Comparison of ENCODE assay signal across 27 cellular contexts in genomic region chrX:86061407-86061806, GRCh38.
"Had no signal": no experiment of that assay in that cellular context is flagged by ENCODE, and none has a peak within 500 bp of the region (broad histone marks: within the 10 kb centered on the region; RNA-seq: fewer than 3 reads in every experiment).

No MANE protein-coding gene starts in this region.

- FAIRE-seq: urothelium cell line had no signal

- H3K9me3 ChIP-seq: stomach, suprapubic skin, testis, thoracic aorta, thyroid gland, tibial artery, tibial nerve, transverse colon, upper lobe of left lung, upper lobe of right lung, uterus, vagina had no signal

- ATAC-seq: stimulated activated effector memory CD8-positive, alpha-beta T cell treated with anti-CD3 and anti-CD28 coated beads, Interleukin-12 subunit alpha, Interleukin-12 subunit beta, amount 100 ng/mL, for 72 hours; stimulated activated memory B cell treated with anti-CD40 and anti-IgM and Interleukin-4, amounts not matched to agents 10 μg/mL and 1 μg/mL and 100 μg/mL, for 72 hours; stimulated activated naive B cell treated with anti-CD40 and anti-IgM and Interleukin-4, amounts not matched to agents 10 μg/mL and 1 μg/mL and 100 μg/mL, for 72 hours; stimulated activated naive CD8-positive, alpha-beta T cell treated with anti-CD3 and anti-CD28 coated beads, Interleukin-15, amount 100 ng/mL, for 72 hours; stimulated activated naive CD8-positive, alpha-beta T cell treated with anti-CD3 and anti-CD28 coated beads, Interleukin-15, Interleukin-2, amounts not matched to agents 100 U/mL and 50 U/mL, for 24 hours; upper lobe of right lung had no signal

- H3K36me3 ChIP-seq: stomach, suprapubic skin, thoracic aorta, thyroid gland, tibial artery, tibial nerve, transverse colon, upper lobe of left lung, upper lobe of right lung, uterus, vagina had no signal

- H3K27ac ChIP-seq: stomach, suprapubic skin, testis, thoracic aorta, thyroid gland, tibial artery, tibial nerve, transverse colon, upper lobe of left lung, upper lobe of right lung, uterus, vagina had no signal

- DNase-seq: stimulated activated CD4-positive, alpha-beta T cell treated with anti-CD3 and anti-CD28 coated beads, Interleukin-2, amount 100 ng/mL, for 48 hours; stimulated activated CD4-positive, alpha-beta T cell treated with anti-CD3 and anti-CD28 coated beads, Interleukin-4, amount 100 ng/mL, for 1 hour; stimulated activated CD4-positive, alpha-beta T cell treated with anti-CD3 and anti-CD28 coated beads, Interleukin-4, amount 100 ng/mL, for 24 hours; stimulated activated CD4-positive, alpha-beta T cell treated with anti-CD3 and anti-CD28 coated beads, Interleukin-4, amount 100 ng/mL, for 4 hours; stimulated activated CD8-positive, alpha-beta memory T cell treated with anti-CD3 and anti-CD28 coated beads, Interleukin-4, amount 100 ng/mL, for 48 hours; stimulated activated naive B cell treated with anti-CD40 and anti-IgM and Interleukin-4, amounts not matched to agents 10 μg/mL and 1 μg/mL and 100 μg/mL, for 72 hours; stimulated activated naive CD4-positive, alpha-beta T cell; stimulated activated naive CD4-positive, alpha-beta T cell treated with Interleukin-2 at 50 U/mL for 16 hours; stimulated activated naive CD8-positive, alpha-beta T cell treated with anti-CD3 and anti-CD28 coated beads, Interleukin-15, amount 100 ng/mL, for 72 hours; stimulated activated naive CD8-positive, alpha-beta T cell treated with anti-CD3 and anti-CD28 coated beads, Interleukin-15, Interleukin-2, amounts not matched to agents 100 U/mL and 50 U/mL, for 24 hours; stomach; substantia nigra; testis; thyroid gland; tibial artery; transverse colon; trophoblast cell; upper lobe of left lung; upper lobe of right lung; uterus had no signal

- H3K4me1 ChIP-seq: stomach, suprapubic skin, testis, thyroid gland, tibial artery, tibial nerve, transverse colon, upper lobe of left lung, upper lobe of right lung, uterus, vagina had no signal

- H3K4me3 ChIP-seq: stomach, suprapubic skin, testis, thoracic aorta, thyroid gland, tibial artery, tibial nerve, transverse colon, upper lobe of left lung, upper lobe of right lung, uterus, vagina had no signal

- H3K27me3 ChIP-seq: suprapubic skin, testis, thyroid gland, tibial artery, transverse colon, upper lobe of left lung, upper lobe of right lung, uterus, vagina had no signal
